8 cellular contexts compared by ENCODE assay signal in genomic region chr17:80263253-80264047, GRCh38. TPM values are rescaled to one million over a fixed set of nuclear protein-coding genes. Genes with fewer than 3 reads are reported as not detected.
DNase-seq lines count a peak whose midpoint lies in the region; FAIRE-seq and TF ChIP-seq lines count a peak whose summit lies in the region.

No MANE protein-coding gene starts in this region.

- peak overlapping the region; percentile 81 to 95 (median 93) for H3K27ac Mint-ChIP-seq in immature natural killer cell

- no peaks in the 10 kb centered on the region for H3K9me3 ChIP-seq in SU-DHL-6 (ENCODE audit: insufficient read depth, low read length)
- H3K9me3 ChIP-seq in adrenal gland (replicated peaks in 1 of 3), result no peaks in the 10 kb centered on the region

- H3K36me3 ChIP-seq in BJ (ENCODE audit: control insufficient read depth, insufficient read depth, low read length), result peaks cover 8% of the 10 kb centered on the region
- no peaks in the 10 kb centered on the region for H3K36me3 ChIP-seq in SU-DHL-6 (ENCODE audit: low read length)
- peaks cover 0 to 25% of the 10 kb centered on the region in 2 donors for H3K36me3 ChIP-seq in adrenal gland (replicated peaks in 1 of 2)

- H3K4me3 ChIP-seq in BJ (ENCODE audit: low read depth, low read length) (peak overlapping the region; percentile 19; the same call in 1 of the 2 replicates), HL-60 (replicated peaks; ENCODE audit: insufficient read depth, low read length) (peak overlapping the region; percentile 39), SU-DHL-6 (ENCODE audit: insufficient read depth, low read length, poor library complexity, severe bottlenecking) (no peak overlapping the region), adrenal gland (peak overlapping the region in 2 of 4 donors; percentile 13 to 47)

- POLR2A ChIA-PET in BJ (lab: Charles Lee), result no interaction called here

- peaks cover 5 to 8% (median 5%) of the 10 kb centered on the region in 3 donors for H3K36me3 Mint-ChIP-seq in immature natural killer cell

- CTCF ChIA-PET in BJ (lab: Yijun Ruan, JAX), result interaction anchor here (1.3 to 1.6 kb wide), 2 partner anchors 68 to 117 kb away, joined by 3 read pairs; no protein-coding TSS in a partner anchor

- H3K9ac ChIP-seq in SU-DHL-6 (ENCODE audit: low read length), result no peak overlapping the region

- H3K4me1 Mint-ChIP-seq in immature natural killer cell, result peaks cover 43 to 58% of the 10 kb centered on the region in 2 donors

- peaks cover 10 to 23% (median 19%) of the 10 kb centered on the region in 3 donors for H3K27me3 Mint-ChIP-seq in immature natural killer cell (ENCODE audit: low read depth in 3 of 3)

- no peak overlapping the region for H2AFZ ChIP-seq in SU-DHL-6 (ENCODE audit: low read depth, low read length, severe bottlenecking)

- no peaks in the 10 kb centered on the region for H3K79me2 ChIP-seq in SU-DHL-6 (ENCODE audit: insufficient read depth, low read length)

- no peaks in the 10 kb centered on the region for H3K9me3 Mint-ChIP-seq in immature natural killer cell

- H3K4me1 ChIP-seq in adrenal gland (replicated peaks in 1 of 2), result peaks cover 23 to 42% of the 10 kb centered on the region in 2 donors

- H3K27me3 ChIP-seq in BJ (ENCODE audit: control insufficient read depth, insufficient read depth, low read length) (no peaks in the 10 kb centered on the region), HL-60 (ENCODE audit: insufficient read depth, poor library complexity, severe bottlenecking) (no peaks in the 10 kb centered on the region), SU-DHL-6 (ENCODE audit: low read length) (no peaks in the 10 kb centered on the region), adrenal gland (no peaks in the 10 kb centered on the region)

- peak overlapping the region; percentile 90 to 100 (median 99) for H3K4me3 Mint-ChIP-seq in immature natural killer cell

- 24 to 53% (median 48%) methylated on average over 6 to 16 of the region's 16 CpGs for WGBS in adrenal gland, 4 donors

- peak; percentile 99 for TF ChIP-seq POLR2A in GM19099 (IDR thresholded peaks at IDR 0.05; ENCODE audit: extremely low read depth, insufficient read length, low read depth)
- TF ChIP-seq POLR2A in adrenal gland (IDR thresholded peaks at IDR 0.05), result peak; percentile 20 to 52

- TF ChIP-seq CTCF in BJ (IDR thresholded peaks at IDR 0.05; ENCODE audit: insufficient read depth, low read depth, low read length), result no peak
- no peak for TF ChIP-seq CTCF in HL-60 (IDR thresholded peaks at IDR 0.05; ENCODE audit: insufficient read depth, low read length)
- no peak for TF ChIP-seq CTCF in SU-DHL-6 (IDR thresholded peaks at IDR 0.05; ENCODE audit: insufficient read depth, low read length, poor library complexity, severe bottlenecking)
- peak in 1 of 6 experiments; percentile 6 for TF ChIP-seq CTCF in adrenal gland (IDR thresholded peaks at IDR 0.05)
- TF ChIP-seq CTCF in D721Med (IDR thresholded peaks at IDR 0.05; ENCODE audit: insufficient read depth, missing control alignments), result no peak

- peak overlapping the region; percentile 10 for H3K4me2 ChIP-seq in SU-DHL-6 (ENCODE audit: low read depth, low read length, poor library complexity, severe bottlenecking)

- peaks cover 24% of the 10 kb centered on the region for H3F3A ChIP-seq in SU-DHL-6 (ENCODE audit: insufficient read depth)

- DNase-seq in BJ (ENCODE audit: low read depth), result no peak
- DNase-seq in HL-60 (ENCODE audit: low read depth in 1 of 2, low spot score in 1 of 2), result peak; percentile 22 to 54
- peak; percentile 75 to 97 (median 88) for DNase-seq in adrenal gland
- DNase-seq in immature natural killer cell, result peak; percentile 85 to 87 (median 86)
- peak; percentile 53 to 58 for DNase-seq in stimulated activated CD4-positive, alpha-beta T cell treated with anti-CD3 and anti-CD28 coated beads, Interleukin-1b, Interleukin-23, amount 100 ng/mL, for 1 hour (ENCODE audit: low read depth in 2 of 2)
- no peak for DNase-seq in D721Med (ENCODE audit: insufficient read length, low spot score)

- intact Hi-C loops in adrenal gland (cut with DNase I), result no loop called here

- H4K20me1 ChIP-seq in SU-DHL-6 (ENCODE audit: low read depth, low read length), result no peaks in the 10 kb centered on the region

- no peaks in the 10 kb centered on the region for H3K9me2 ChIP-seq in SU-DHL-6 (replicated peaks; ENCODE audit: insufficient read depth, low read length)

- no peak for FAIRE-seq in D721Med (lab: Jason Lieb, UNC)

- H3K27ac ChIP-seq in HL-60 (replicated peaks), result no peak overlapping the region
- H3K27ac ChIP-seq in SU-DHL-6 (ENCODE audit: low read depth, low read length), result no peak overlapping the region
- peak overlapping the region in 4 of 5 donors; percentile 49 to 99 (median 98) for H3K27ac ChIP-seq in adrenal gland

RNA-seq across cellular contexts. Expression of gene RNF213, which starts 2.8 kb away (rescaled TPM):
- polyA plus RNA-seq in BJ (2011; rRNA removed) (38.2 and 53.1 TPM in 2 replicates), adrenal gland (100 to 1,000 TPM in 1 of 3 donors, 10 to 100 TPM in 2; 51.1 to 123 (median 78.2) TPM), immature natural killer cell (100 to 1,000 TPM in 1 of 3 donors, 10 to 100 TPM in 2; 12.7 to 117 (median 25.9) TPM)
- 119 and 151 TPM in 2 replicates for polyA minus RNA-seq in BJ (2011; rRNA and poly(A)+ RNA removed)
- total RNA-seq in adrenal gland, result 100 to 1,000 TPM in 7 of 8 donors, 10 to 100 TPM in 1; 77.5 to 182 (median 135) TPM

RNA-seq across cellular contexts. Expression of gene SLC26A11, which starts 43.2 kb away (rescaled TPM):
- polyA plus RNA-seq in BJ (2011; rRNA removed), result 10.6 and 17.1 TPM in 2 replicates
- 7.1 and 11.4 TPM in 2 replicates for polyA minus RNA-seq in BJ (2011; rRNA and poly(A)+ RNA removed)
- total RNA-seq in adrenal gland, result 100 to 1,000 TPM in 1 of 8 donors, 10 to 100 TPM in 7; 27.0 to 101 (median 50.5) TPM
- 10 to 100 TPM; 14.0 to 78.3 (median 58.2) TPM for polyA plus RNA-seq in adrenal gland
- polyA plus RNA-seq in immature natural killer cell, result 1 to 10 TPM; 1.6 to 3.6 (median 3.3) TPM

RNA-seq across cellular contexts. Expression of gene SGSH, which starts 43.3 kb away (rescaled TPM):
- polyA plus RNA-seq in BJ (2011; rRNA removed) (26.3 and 44.4 TPM in 2 replicates), adrenal gland (100 to 1,000 TPM in 2 of 3 donors, 10 to 100 TPM in 1; 33.3 to 167 (median 136) TPM), immature natural killer cell (10 to 100 TPM; 22.6 to 32.7 (median 26.8) TPM)
- 8.7 and 22.2 TPM in 2 replicates for polyA minus RNA-seq in BJ (2011; rRNA and poly(A)+ RNA removed)
- 100 to 1,000 TPM in 4 of 8 donors, 10 to 100 TPM in 4; 48.0 to 194 (median 89.3) TPM for total RNA-seq in adrenal gland

Comparison
In these comparisons a context has a peak if more than half of its experiments do, and no peak if none do; other contexts are left out.
1. DNase-seq: peak in HL-60 (2 of 2), adrenal gland (7 of 7), immature natural killer cell (3 of 3) and stimulated activated CD4-positive, alpha-beta T cell treated with anti-CD3 and anti-CD28 coated beads, Interleukin-1b, Interleukin-23, amount 100 ng/mL, for 1 hour (2 of 2); none in BJ (single experiment) and D721Med (single experiment).
2. H3K27ac ChIP-seq: peak in adrenal gland (4 of 5); none in HL-60 (single experiment) and SU-DHL-6 (single experiment).